8 cellular contexts compared by ENCODE assay signal in the genomic region with DNA sequence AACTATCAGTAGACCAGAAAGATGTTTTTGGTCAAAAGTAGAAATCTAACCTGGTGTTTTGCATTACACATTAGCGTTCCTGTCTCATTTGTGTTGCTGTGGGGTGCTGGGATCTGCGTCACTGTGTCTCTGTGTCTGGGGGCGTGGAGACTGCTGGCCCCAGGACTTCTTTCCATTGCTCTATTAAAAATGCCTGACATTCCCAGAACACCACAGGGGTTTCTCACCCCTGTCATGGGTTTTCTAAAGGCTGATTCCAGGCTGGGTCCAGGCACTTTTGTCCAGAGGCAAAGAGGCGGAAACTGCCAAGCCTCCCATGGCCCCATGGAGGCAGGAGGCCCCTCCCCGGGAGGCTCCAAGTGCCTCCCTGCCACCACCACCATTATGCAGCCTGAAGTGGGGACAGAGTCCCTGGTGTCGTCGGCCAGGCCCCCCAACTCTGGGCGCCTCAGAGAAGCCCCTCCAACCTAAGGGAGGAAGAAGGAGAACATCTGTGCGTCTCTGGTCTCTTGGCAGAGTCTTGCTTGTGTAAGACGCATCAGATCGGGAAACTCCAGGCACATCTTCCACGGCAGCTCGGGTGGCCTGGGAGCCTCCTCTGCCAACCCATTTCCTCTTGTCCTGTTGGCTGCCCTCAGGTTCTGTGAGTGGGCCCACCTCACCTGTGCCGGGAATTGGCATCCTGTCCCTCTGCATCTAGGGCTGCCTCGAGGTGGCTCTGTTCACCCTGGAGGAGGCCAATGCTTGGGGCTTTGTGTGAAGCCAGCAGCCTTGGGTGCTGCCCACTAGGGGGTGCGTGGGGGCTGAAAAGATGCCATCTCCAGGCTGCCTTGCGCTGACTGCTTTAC. TPM values are rescaled to one million over a fixed set of nuclear protein-coding genes. Genes with fewer than 3 reads are reported as not detected.
DNase-seq lines count a peak whose midpoint lies in the region; ATAC-seq and TF ChIP-seq lines count a peak whose summit lies in the region.

No MANE protein-coding gene starts in this region.

- TF ChIP-seq CTCF in AG09309 (IDR thresholded peaks at IDR 0.05; ENCODE audit: control insufficient read depth, insufficient read depth, low read depth, low read length, missing control alignments) (peak; percentile 78), GM12873 (IDR thresholded peaks at IDR 0.05; ENCODE audit: insufficient read depth, low read depth, low read length, missing control alignments) (peak; percentile 66), upper lobe of left lung (IDR thresholded peaks at IDR 0.05) (peak in 2 of 6 experiments; percentile 41 to 53)

- no peak for TF ChIP-seq POLR2A in upper lobe of left lung (IDR thresholded peaks at IDR 0.05)

- no peak overlapping the region for H3K27ac ChIP-seq in upper lobe of left lung

- H3K4me1 ChIP-seq in upper lobe of left lung, result peaks cover 0 to 7% (median 0%) of the 10 kb centered on the region in 4 donors

- intact Hi-C loops in posterior vena cava (cut with DNase I), result no loop called here

- H3K27me3 ChIP-seq in upper lobe of left lung, result no peaks in the 10 kb centered on the region

- no peak overlapping the region for H3K4me3 ChIP-seq in AG09309 (ENCODE audit: control insufficient read depth, low read depth, low read length)
- no peak overlapping the region for H3K4me3 ChIP-seq in upper lobe of left lung

- WGBS in upper lobe of left lung, 2 donors, result 73 to 78% methylated on average over 7 to 17 of the region's 17 CpGs

- no peak for ATAC-seq in upper lobe of left lung (ENCODE audit: low FRiP score in 2 of 2)

- H3K36me3 ChIP-seq in upper lobe of left lung, result no peaks in the 10 kb centered on the region

- no peaks in the 10 kb centered on the region for H3K9me3 ChIP-seq in upper lobe of left lung

- TF ChIP-seq EP300 in upper lobe of left lung (IDR thresholded peaks at IDR 0.05), result no peak

- DNase-seq in AG09309 (ENCODE audit: low read depth) (peak; percentile 34), NCI-H526 treated with DMSO at 0.1 percent for 48 hours (lab: John Stamatoyannopoulos, UW) (peak; percentile 33), dermis blood vessel endothelial cell (peak; percentile 77), posterior vena cava (ENCODE audit: low spot score) (peak; percentile 76), upper lobe of left lung (no peak), cerebellum (ENCODE audit: low spot score) (no peak)
- no peak for DNase-seq in activated CD4-positive, CD25-positive, alpha-beta regulatory T cell (lab: John Stamatoyannopoulos, UW)

RNA-seq across cellular contexts. Expression of a gene that starts 13.8 kb away (rescaled TPM):
- total RNA-seq in dermis blood vessel endothelial cell, result not detected in 2 replicates
- total RNA-seq in posterior vena cava, result under 1 TPM in 1 of 2 donors, not detected in 1; 0.05 TPM
- total RNA-seq in upper lobe of left lung, result 1 to 10 TPM in 5 of 6 donors, under 1 TPM in 1; 0.40 to 5.9 (median 2.9) TPM
- total RNA-seq in cerebellum, result 8.2 TPM

Comparison
In these comparisons a context has a peak if more than half of its experiments do, and no peak if none do; other contexts are left out.
1. DNase-seq: peak in AG09309 (single experiment), NCI-H526 treated with DMSO at 0.1 percent for 48 hours (single experiment), dermis blood vessel endothelial cell (single experiment) and posterior vena cava (single experiment); none in upper lobe of left lung (0 of 2), cerebellum (single experiment) and activated CD4-positive, CD25-positive, alpha-beta regulatory T cell (0 of 4).